29 cellular contexts compared by ENCODE assay signal in genomic region chr1:64911326-64911725, GRCh38. TPM values are rescaled to one million over a fixed set of nuclear protein-coding genes. Genes with fewer than 3 reads are reported as not detected.
DNase-seq lines count a peak whose midpoint lies in the region; ATAC-seq and TF ChIP-seq lines count a peak whose summit lies in the region.
"Had no signal": no experiment of that assay in that cellular context is flagged by ENCODE, and none has a peak within 500 bp of the region (broad histone marks: within the 10 kb centered on the region; RNA-seq: fewer than 3 reads in every experiment).

No MANE protein-coding gene starts in this region.

- H3K36me3 Mint-ChIP-seq in activated naive CD4-positive, alpha-beta T cell treated with anti-CD3 and anti-CD28 coated beads, Interleukin-2, amount 50 U/mL, for 24 hours, result peaks cover 1% of the 10 kb centered on the region
- peaks cover 1% of the 10 kb centered on the region for H3K36me3 Mint-ChIP-seq in activated naive CD4-positive, alpha-beta T cell treated with anti-CD3 and anti-CD28 coated beads for 36 hours (ENCODE audit: low read depth)
- no peaks in the 10 kb centered on the region for H3K36me3 Mint-ChIP-seq in immature natural killer cell
- H3K36me3 Mint-ChIP-seq: naive B cell had no signal

- no peak overlapping the region for H3K23ac ChIP-seq in trophoblast cell (ENCODE audit: low read length)

- no peak overlapping the region for H3K4me2 ChIP-seq in trophoblast cell (ENCODE audit: low read length)

- H3K4me3 ChIP-seq in trophoblast cell (ENCODE audit: low read depth, low read length) (no peak overlapping the region), heart left ventricle (no peak overlapping the region)
- H3K4me3 ChIP-seq: left ventricle myocardium inferior, SJCRH30 had no signal

- peaks cover 98% of the 10 kb centered on the region for H3K4me1 Mint-ChIP-seq in activated naive CD4-positive, alpha-beta T cell treated with anti-CD3 and anti-CD28 coated beads, Interleukin-2, amount 50 U/mL, for 24 hours
- H3K4me1 Mint-ChIP-seq in activated naive CD4-positive, alpha-beta T cell treated with anti-CD3 and anti-CD28 coated beads for 36 hours (ENCODE audit: low read depth), result peaks cover 90% of the 10 kb centered on the region
- H3K4me1 Mint-ChIP-seq in immature natural killer cell, result peaks cover 98 to 100% of the 10 kb centered on the region in 2 donors

- no peak overlapping the region for H4K91ac ChIP-seq in trophoblast cell (ENCODE audit: low read depth, low read length)

- peak overlapping the region; percentile 71 for H3K27ac Mint-ChIP-seq in activated naive CD4-positive, alpha-beta T cell treated with anti-CD3 and anti-CD28 coated beads, Interleukin-2, amount 50 U/mL, for 24 hours
- H3K27ac Mint-ChIP-seq in activated naive CD4-positive, alpha-beta T cell treated with anti-CD3 and anti-CD28 coated beads for 36 hours, result no peak overlapping the region
- H3K27ac Mint-ChIP-seq in immature natural killer cell, result peak overlapping the region; percentile 38 to 81 (median 70)
- H3K27ac Mint-ChIP-seq: activated CD4-positive, alpha-beta T cell treated with anti-CD3 and anti-CD28 coated beads for 36 hours; activated T-helper 2 cell treated with anti-CD3 and anti-CD28 coated beads, Interferon-gamma antibody, Interleukin-2, Interleukin-4, amounts not matched to agents 10 μg/mL and 5 μg/mL and 100 μg/mL, durations not matched to agents 14 hours and 24 hours and 36 hours; stimulated activated naive B cell treated with anti-CD40 and anti-IgM and Interleukin-4, amounts not matched to agents 10 μg/mL and 1 μg/mL and 100 μg/mL, for 72 hours had no signal

- no peak overlapping the region for H2AFZ ChIP-seq in trophoblast cell (ENCODE audit: insufficient read depth, low read length, poor library complexity)

- no peak overlapping the region for H4K8ac ChIP-seq in trophoblast cell (ENCODE audit: low read depth, low read length)

- H3K9ac ChIP-seq in trophoblast cell (ENCODE audit: low read length), result no peak overlapping the region

- H2BK5ac ChIP-seq in trophoblast cell (ENCODE audit: low read depth, low read length, poor library complexity), result no peak overlapping the region

- H3K79me2 ChIP-seq in trophoblast cell (ENCODE audit: control insufficient read depth, insufficient read depth, low read length, poor library complexity), result no peaks in the 10 kb centered on the region

- CTCF ChIA-PET in activated naive CD4-positive, alpha-beta T cell treated with anti-CD3 and anti-CD28 coated beads for 36 hours (lab: Charles Lee), result interaction anchor here (0.9 to 1.8 kb wide), 3 partner anchors 8 to 164 kb away, joined by 3 to 7 read pairs (median 6); no protein-coding TSS in a partner anchor

- ATAC-seq in heart left ventricle (no peak), HG02759 (IDR thresholded peaks at IDR 0.05; ENCODE audit: unreplicated experiment) (no peak)
- ATAC-seq: HCT116 had no signal

- peak overlapping the region; percentile 24 for H3K4me3 Mint-ChIP-seq in activated naive CD4-positive, alpha-beta T cell treated with anti-CD3 and anti-CD28 coated beads, Interleukin-2, amount 50 U/mL, for 24 hours
- H3K4me3 Mint-ChIP-seq in activated naive CD4-positive, alpha-beta T cell treated with anti-CD3 and anti-CD28 coated beads for 36 hours, result no peak overlapping the region
- H3K4me3 Mint-ChIP-seq in immature natural killer cell, result peak overlapping the region; percentile 21 to 50 (median 35)
- H3K4me3 Mint-ChIP-seq: activated CD4-positive, alpha-beta T cell treated with anti-CD3 and anti-CD28 coated beads for 36 hours; stimulated activated naive B cell treated with anti-CD40 and anti-IgM and Interleukin-4, amounts not matched to agents 10 μg/mL and 1 μg/mL and 100 μg/mL, for 72 hours had no signal

- no peak for DNase-seq in activated naive CD4-positive, alpha-beta T cell treated with anti-CD3 and anti-CD28 coated beads for 36 hours
- peak; percentile 49 for DNase-seq in NCI-H69 (lab: John Stamatoyannopoulos, UW)
- no peak for DNase-seq in immature natural killer cell
- DNase-seq in trophoblast cell, result peak; percentile 60 to 84
- no peak for DNase-seq in heart left ventricle
- no peak for DNase-seq in GOT3 (lab: John Stamatoyannopoulos, UW)
- DNase-seq: activated CD4-positive, alpha-beta T cell treated with anti-CD3 and anti-CD28 coated beads for 36 hours; activated CD8-positive, alpha-beta memory T cell treated with anti-CD3 and anti-CD28 coated beads for 24 hours; activated T-cell treated with anti-CD3 and anti-CD28 coated beads for 4 hours; central memory CD4-positive, alpha-beta T cell; cortex of kidney; erythroblast; islet precursor cell; left ventricle myocardium inferior; naive B cell; NCI-H146; NCI-H2107; NCI-H446; NCI-H82; SJCRH30; stimulated activated naive B cell treated with anti-CD40 and anti-IgM and Interleukin-4, amounts not matched to agents 10 μg/mL and 1 μg/mL and 100 μg/mL, for 72 hours; T1000 had no signal

- H3K9me3 ChIP-seq in trophoblast cell (ENCODE audit: insufficient read depth, low read depth, low read length) (no peaks in the 10 kb centered on the region), heart left ventricle (no peaks in the 10 kb centered on the region)
- H3K9me3 ChIP-seq: left ventricle myocardium inferior, SJCRH30 had no signal

- no peak overlapping the region for H2AK5ac ChIP-seq in trophoblast cell (ENCODE audit: low read length)

- no peak overlapping the region for H3K18ac ChIP-seq in trophoblast cell (ENCODE audit: low read length)

- H3K4ac ChIP-seq in trophoblast cell (ENCODE audit: low read depth, low read length), result no peak overlapping the region

- TF ChIP-seq CTCF in heart left ventricle (IDR thresholded peaks at IDR 0.05), result no peak

- H2BK120ac ChIP-seq in trophoblast cell (ENCODE audit: insufficient read depth, low read length, poor library complexity), result no peak overlapping the region

- no peak for TF ChIP-seq POLR2A in heart left ventricle (IDR thresholded peaks at IDR 0.05)

- no CpG with 5 or more reads among the region's 3 CpGs for WGBS in trophoblast cell (ENCODE audit: extremely low coverage, insufficient coverage, insufficient read length)
- WGBS in heart left ventricle, 4 donors, result 82 to 92% (median 90%) methylated on average over 3 of the region's 3 CpGs

- H4K12ac ChIP-seq in trophoblast cell (ENCODE audit: low read depth, low read length), result no peak overlapping the region

- no peak overlapping the region for H2BK12ac ChIP-seq in trophoblast cell (ENCODE audit: low read length)

- H3K36me3 ChIP-seq in trophoblast cell (ENCODE audit: control insufficient read depth in 1 of 2, insufficient read depth in 2 of 2, low read length in 2 of 2) (no peaks in the 10 kb centered on the region), heart left ventricle (no peaks in the 10 kb centered on the region)
- H3K36me3 ChIP-seq: left ventricle myocardium inferior, SJCRH30 had no signal

- no peaks in the 10 kb centered on the region for H3K27me3 ChIP-seq in trophoblast cell (ENCODE audit: insufficient read depth, low read length)
- no peaks in the 10 kb centered on the region for H3K27me3 ChIP-seq in heart left ventricle
- H3K27me3 ChIP-seq: SJCRH30 had no signal

- no peaks in the 10 kb centered on the region for H3K79me1 ChIP-seq in trophoblast cell (ENCODE audit: low read length)

- no peaks in the 10 kb centered on the region for H3K27me3 Mint-ChIP-seq in activated naive CD4-positive, alpha-beta T cell treated with anti-CD3 and anti-CD28 coated beads, Interleukin-2, amount 50 U/mL, for 24 hours
- no peaks in the 10 kb centered on the region for H3K27me3 Mint-ChIP-seq in activated naive CD4-positive, alpha-beta T cell treated with anti-CD3 and anti-CD28 coated beads for 36 hours (ENCODE audit: low read depth)
- peaks cover 1 to 5% (median 1%) of the 10 kb centered on the region in 3 donors for H3K27me3 Mint-ChIP-seq in immature natural killer cell (ENCODE audit: low read depth in 3 of 3)
- H3K27me3 Mint-ChIP-seq: activated CD4-positive, alpha-beta T cell treated with anti-CD3 and anti-CD28 coated beads for 36 hours; naive B cell; stimulated activated naive B cell treated with anti-CD40 and anti-IgM and Interleukin-4, amounts not matched to agents 10 μg/mL and 1 μg/mL and 100 μg/mL, for 72 hours had no signal

- H3K27ac ChIP-seq in trophoblast cell (ENCODE audit: low read depth, low read length), result no peak overlapping the region
- H3K27ac ChIP-seq in heart left ventricle, result no peak overlapping the region
- H3K27ac ChIP-seq: 22Rv1, left ventricle myocardium inferior, SJCRH30, VCaP had no signal

- H3K4me1 ChIP-seq in trophoblast cell (ENCODE audit: control insufficient read depth in 1 of 2, insufficient read depth in 2 of 2, low read length in 2 of 2) (no peaks in the 10 kb centered on the region), heart left ventricle (peaks cover 0 to 92% (median 46%) of the 10 kb centered on the region in 12 donors)

- H3K9me3 Mint-ChIP-seq in activated naive CD4-positive, alpha-beta T cell treated with anti-CD3 and anti-CD28 coated beads, Interleukin-2, amount 50 U/mL, for 24 hours, result no peaks in the 10 kb centered on the region
- no peaks in the 10 kb centered on the region for H3K9me3 Mint-ChIP-seq in activated naive CD4-positive, alpha-beta T cell treated with anti-CD3 and anti-CD28 coated beads for 36 hours
- H3K9me3 Mint-ChIP-seq in immature natural killer cell, result no peaks in the 10 kb centered on the region
- H3K9me3 Mint-ChIP-seq: activated naive CD4-positive, alpha-beta T cell treated with anti-CD3 and anti-CD28 coated beads, Interleukin-2, amount 50 U/mL, for 72 hours; activated T-helper 2 cell treated with anti-CD3 and anti-CD28 coated beads, Interferon-gamma antibody, Interleukin-2, Interleukin-4, amounts not matched to agents 10 μg/mL and 5 μg/mL and 100 μg/mL, durations not matched to agents 14 hours and 24 hours and 36 hours; stimulated activated naive B cell treated with anti-CD40 and anti-IgM and Interleukin-4, amounts not matched to agents 10 μg/mL and 1 μg/mL and 100 μg/mL, for 72 hours had no signal

- intact Hi-C loops in activated naive CD4-positive, alpha-beta T cell treated with anti-CD3 and anti-CD28 coated beads for 36 hours (cut with micrococcal nuclease), result no loop called here
- intact Hi-C loops in heart left ventricle (cut with DNase I), result no loop called here

- no peak overlapping the region for H3K14ac ChIP-seq in trophoblast cell (ENCODE audit: low read length)

RNA-seq across cellular contexts. Expression of gene JAK1, which starts 55.0 kb away (rescaled TPM):
- 100 to 1,000 TPM; 139 to 140 TPM for total RNA-seq in activated naive CD4-positive, alpha-beta T cell treated with anti-CD3 and anti-CD28 coated beads for 36 hours
- polyA plus RNA-seq in immature natural killer cell (100 to 1,000 TPM; 265 to 734 (median 416) TPM), heart left ventricle (10 to 100 TPM; 20.5 to 73.7 TPM)
- polyA plus RNA-seq in trophoblast cell (2013), result 35.4 and 36.0 TPM in 2 replicates
- 100 to 1,000 TPM in 4 of 9 donors, 10 to 100 TPM in 5; 85.6 to 189 (median 96.5) TPM for total RNA-seq in heart left ventricle

Comparison
In these comparisons a context has a peak if more than half of its experiments do, and no peak if none do; other contexts are left out.
1. DNase-seq: peak in NCI-H69 (single experiment) and trophoblast cell (2 of 2); none in activated naive CD4-positive, alpha-beta T cell treated with anti-CD3 and anti-CD28 coated beads for 36 hours (single experiment), immature natural killer cell (0 of 3), heart left ventricle (0 of 5) and GOT3 (single experiment).